In genomic region chr10:5623081-5623748, GRCh38 we compare ENCODE assay signal across 1 cellular context.
TF ChIP-seq lines count a peak whose summit lies in the region.

No MANE protein-coding gene starts in this region.

TF ChIP-seq in IMR-90, 13 proteins besides CTCF, POLR2A, EP300 and RAD21 (continued from another document):
- TF ChIP-seq USF2 (IDR thresholded peaks at IDR 0.05; ENCODE audit: low read depth, low read length) (no peak), SMC3 (IDR thresholded peaks at IDR 0.05; ENCODE audit: low read depth, low read length) (peak; percentile 98)
TF ChIP-seq in IMR-90: peak in this region for 2.
